25 cellular contexts compared by ENCODE assay signal in genomic region chr3:170776887-170777551, GRCh38.
A peak's percentile ranks its signal among the peaks of the same experiment; 100 is the strongest.
DNase-seq lines count a peak whose midpoint lies in the region; ATAC-seq, FAIRE-seq and TF ChIP-seq lines count a peak whose summit lies in the region.
"Had no signal": no experiment of that assay in that cellular context is flagged by ENCODE, and none has a peak within 500 bp of the region (broad histone marks: within the 10 kb centered on the region; RNA-seq: fewer than 3 reads in every experiment).

No MANE protein-coding gene starts in this region.

- 0 out of 2 replicates have a peak, but pooled peaks cover 2% of the 10 kb centered on the region for H3K4me1 ChIP-seq in IMR-90 (ENCODE audit: control insufficient read depth, insufficient read depth, low read length)
- no peaks in the 10 kb centered on the region for H3K4me1 ChIP-seq in mesendoderm (ENCODE audit: control insufficient read depth, low read depth, low read length)
- H3K4me1 ChIP-seq in kidney (ENCODE audit: control insufficient read depth in 1 of 2, insufficient read depth in 1 of 2, low read depth in 1 of 2, low read length in 2 of 2): no peaks in the 10 kb centered on the region
- H3K4me1 ChIP-seq in transverse colon: no peaks in the 10 kb centered on the region
- H3K4me1 ChIP-seq: A549; BLaER1 treated with 17β-estradiol and CSF1 and Interleukin-3, amounts not matched to agents 10 nM and 100 nM; Caco-2 had no signal

- H2BK20ac ChIP-seq in IMR-90 (ENCODE audit: low read depth, low read length): no peak overlapping the region

- H2BK15ac ChIP-seq in IMR-90 (ENCODE audit: low read depth, low read length) (0 out of 3 replicates have a peak overlapping the region, but pooled peaks have one; percentile 14), mesendoderm (replicated peaks; ENCODE audit: low read depth) (no peak overlapping the region)

- H3K79me1 ChIP-seq in IMR-90 (ENCODE audit: low read depth in 1 of 2, low read length in 2 of 2) (no peaks in the 10 kb centered on the region), mesendoderm (ENCODE audit: low read length) (no peaks in the 10 kb centered on the region)

- H3K14ac ChIP-seq in IMR-90 (replicated peaks; ENCODE audit: low read depth, low read length): no peak overlapping the region

- TF ChIP-seq EP300 in transverse colon (IDR thresholded peaks at IDR 0.05; ENCODE audit: low read depth): no peak

- no peak overlapping the region for H4K8ac ChIP-seq in IMR-90 (ENCODE audit: low read depth in 2 of 2, low read length in 2 of 2)
- H4K8ac ChIP-seq in mesendoderm (ENCODE audit: low read depth, low read length): no peak overlapping the region

- H3K27ac ChIP-seq in IMR-90 (ENCODE audit: insufficient read depth, low read length) (no peak overlapping the region), mesendoderm (ENCODE audit: low read depth, low read length) (no peak overlapping the region), kidney (ENCODE audit: low read depth in 2 of 2, low read length in 2 of 2) (no peak overlapping the region), transverse colon (no peak overlapping the region)
- H3K27ac ChIP-seq: A549; BLaER1 treated with 17β-estradiol and CSF1 and Interleukin-3, amounts not matched to agents 10 nM and 100 nM; C4-2B had no signal

- no peak for FAIRE-seq in kidney (lab: Jason Lieb, UNC)
- FAIRE-seq: A549, GM12878, GM12892, GM18507 had no signal

- no peak overlapping the region for H3K4ac ChIP-seq in IMR-90 (ENCODE audit: low read depth, low read length)
- no peak overlapping the region for H3K4ac ChIP-seq in mesendoderm (ENCODE audit: low read depth, low read length)

- H2BK5ac ChIP-seq in IMR-90 (ENCODE audit: low read depth, low read length, poor library complexity, severe bottlenecking) (no peak overlapping the region), mesendoderm (ENCODE audit: low read length) (no peak overlapping the region)

- CTCF ChIA-PET in IMR-90 (lab: Yijun Ruan, JAX): no interaction called here

- no peak for TF ChIP-seq RAD21 in IMR-90 (IDR thresholded peaks at IDR 0.05; ENCODE audit: low read length)

- in situ Hi-C loops in IMR-90 (cut with MboI; ENCODE audit: low sequenced_read_pairs) (no loop called here), transverse colon (cut with MboI; ENCODE audit: low pct_ligation_motif_present in 1 of 4, low pct_unique_long_range_greater_than_20kb in 1 of 4, low sequenced_read_pairs in 3 of 4) (no loop called here)

- no peak overlapping the region for H2AFZ ChIP-seq in IMR-90 (replicated peaks; ENCODE audit: low read length, poor library complexity)

- intact Hi-C loops in IMR-90 (cut with micrococcal nuclease): no loop called here
- intact Hi-C loops in kidney (cut with DNase I): no loop called here
- intact Hi-C loops in transverse colon (cut with DNase I; ENCODE audit: low total_unique reads): loop anchor here (5.0 kb wide), 1 partner anchor 625 kb away; no protein-coding TSS in a partner anchor

- H3K9me3 ChIP-seq in IMR-90 (ENCODE audit: control insufficient read depth, insufficient read depth, low read length): no peaks in the 10 kb centered on the region
- H3K9me3 ChIP-seq in kidney (ENCODE audit: control insufficient read depth in 1 of 2, low read length in 2 of 2): no peaks in the 10 kb centered on the region
- H3K9me3 ChIP-seq in transverse colon: no peaks in the 10 kb centered on the region
- H3K9me3 ChIP-seq: A549, Caco-2 had no signal

- no peak overlapping the region for H3K23ac ChIP-seq in IMR-90 (ENCODE audit: low read depth, low read length)
- no peak overlapping the region for H3K23ac ChIP-seq in mesendoderm (ENCODE audit: low read length)

- POLR2A ChIA-PET in IMR-90 (lab: Charles Lee; ENCODE audit: unreplicated experiment): no interaction called here

- H3K79me2 ChIP-seq in mesendoderm (ENCODE audit: control insufficient read depth, insufficient read depth, low read length): no peaks in the 10 kb centered on the region

- no peak overlapping the region for H3K18ac ChIP-seq in IMR-90 (ENCODE audit: low read depth, low read length)
- H3K18ac ChIP-seq in mesendoderm (ENCODE audit: low read length): no peak overlapping the region

- no peak for TF ChIP-seq CTCF in IMR-90 (conservative IDR thresholded peaks at IDR 0.05; ENCODE audit: low read depth, low read length)
- TF ChIP-seq CTCF in kidney (IDR thresholded peaks at IDR 0.05; ENCODE audit: borderline replicate concordance, extremely low read depth, insufficient read depth): no peak
- no peak for TF ChIP-seq CTCF in transverse colon (IDR thresholded peaks at IDR 0.05)

- H3K9me1 ChIP-seq in IMR-90 (ENCODE audit: insufficient read depth, low read length): no peaks in the 10 kb centered on the region

- H4K91ac ChIP-seq in IMR-90 (ENCODE audit: insufficient read depth, low read depth, low read length): no peak overlapping the region

- 70% methylated on average over 2 of the region's 5 CpGs; no CpG with 5 or more reads in 1 of the 2 experiments for WGBS in IMR-90 (ENCODE audit: extremely low coverage in 2 of 2, insufficient read length in 1 of 2), 2 experiments
- WGBS in mesendoderm (ENCODE audit: extremely low coverage, insufficient coverage, low lambda C conversion rate): no CpG with 5 or more reads among the region's 5 CpGs
- WGBS in transverse colon (ENCODE audit: low coverage in 1 of 2), 2 donors: 88 to 92% methylated on average over 2 to 5 of the region's 5 CpGs

- H3K36me3 ChIP-seq in IMR-90 (ENCODE audit: control insufficient read depth, insufficient read depth, low read length) (no peaks in the 10 kb centered on the region), mesendoderm (ENCODE audit: control insufficient read depth, insufficient read depth, low read length) (no peaks in the 10 kb centered on the region), kidney (ENCODE audit: control insufficient read depth in 1 of 2, insufficient read depth in 2 of 2, low read length in 2 of 2) (no peaks in the 10 kb centered on the region), transverse colon (no peaks in the 10 kb centered on the region)
- H3K36me3 ChIP-seq: BLaER1 treated with 17β-estradiol and CSF1 and Interleukin-3, amounts not matched to agents 10 nM and 100 nM had no signal

- H3K4me3 ChIP-seq in IMR-90 (ENCODE audit: insufficient read depth, low read depth, low read length) (no peak overlapping the region), mesendoderm (ENCODE audit: low read length) (no peak overlapping the region), kidney (ENCODE audit: low read length in 2 of 2) (no peak overlapping the region), transverse colon (no peak overlapping the region)
- H3K4me3 ChIP-seq: A549; BLaER1 treated with 17β-estradiol and CSF1 and Interleukin-3, amounts not matched to agents 10 nM and 100 nM; GM12878 had no signal

- H4K20me1 ChIP-seq in IMR-90 (ENCODE audit: insufficient read depth, low read length): no peaks in the 10 kb centered on the region
- H4K20me1 ChIP-seq: BLaER1 treated with 17β-estradiol and CSF1 and Interleukin-3, amounts not matched to agents 10 nM and 100 nM had no signal

- TF ChIP-seq POLR2A in IMR-90 (IDR thresholded peaks at IDR 0.05; ENCODE audit: low read depth, low read length) (no peak), erythroblast (IDR thresholded peaks at IDR 0.05; ENCODE audit: low read length) (no peak), transverse colon (IDR thresholded peaks at IDR 0.05) (no peak)

- ATAC-seq in IMR-90 (ENCODE audit: low read depth): no peak
- ATAC-seq in GM21447 (IDR thresholded peaks at IDR 0.05; ENCODE audit: unreplicated experiment): no peak
- ATAC-seq: A549, GM12878 had no signal

- H3K56ac ChIP-seq in IMR-90 (ENCODE audit: extremely low read depth, insufficient read depth, low read length) (no peak overlapping the region), mesendoderm (ENCODE audit: low read length) (no peak overlapping the region)

- H2AK5ac ChIP-seq in IMR-90 (ENCODE audit: low read depth, low read length) (no peak overlapping the region), mesendoderm (ENCODE audit: low read length) (no peak overlapping the region)

- H4K5ac ChIP-seq in IMR-90 (ENCODE audit: low read depth, low read length) (no peak overlapping the region), mesendoderm (ENCODE audit: low read length) (no peak overlapping the region)

- no peak for DNase-seq in IMR-90
- DNase-seq in erythroblast (lab: John Stamatoyannopoulos, UW): peak; percentile 31 to 46
- DNase-seq in mesendoderm: peak; percentile 27
- no peak for DNase-seq in kidney
- no peak for DNase-seq in D341Med (ENCODE audit: low spot score)
- DNase-seq in transverse colon: no peak
- DNase-seq: AML-193; Caco-2; Calu3; CD4-positive, alpha-beta memory T cell; CD4-positive, CD25-positive, alpha-beta regulatory T cell; DMS 273 treated with DMSO at 0.1 percent for 48 hours; DMS153; DMS53; DMS79; DND-41; EL; GDM1 had no signal

- H2BK120ac ChIP-seq in IMR-90 (ENCODE audit: low read depth, low read length) (no peak overlapping the region), mesendoderm (ENCODE audit: low read depth, low read length) (no peak overlapping the region)

- dilution Hi-C loops in IMR-90 (cut with HindIII; ENCODE audit: low sequenced_read_pairs, unreplicated experiment): no loop called here

- H3K27me3 ChIP-seq in IMR-90 (ENCODE audit: control insufficient read depth, insufficient read depth, low read length) (no peaks in the 10 kb centered on the region), mesendoderm (ENCODE audit: insufficient read depth, low read length, poor library complexity) (no peaks in the 10 kb centered on the region), transverse colon (no peaks in the 10 kb centered on the region)
- H3K27me3 ChIP-seq: BLaER1 treated with 17β-estradiol and CSF1 and Interleukin-3, amounts not matched to agents 10 nM and 100 nM had no signal

- H3K9ac ChIP-seq in IMR-90 (ENCODE audit: low read depth, low read length) (no peak overlapping the region), mesendoderm (ENCODE audit: low read length) (no peak overlapping the region), kidney (ENCODE audit: low read length in 2 of 2) (no peak overlapping the region)
- H3K9ac ChIP-seq: BLaER1 treated with 17β-estradiol and CSF1 and Interleukin-3, amounts not matched to agents 10 nM and 100 nM had no signal

- H3K4me2 ChIP-seq in IMR-90 (ENCODE audit: low read depth, low read length) (no peak overlapping the region), mesendoderm (ENCODE audit: low read length) (no peak overlapping the region)
- H3K4me2 ChIP-seq: A549; BLaER1 treated with 17β-estradiol and CSF1 and Interleukin-3, amounts not matched to agents 10 nM and 100 nM had no signal

- BruUV-seq in IMR-90 (replicated peaks; lab: Mats Ljungman, UMichigan): no TSS peak

- H2AK9ac ChIP-seq in IMR-90 (replicated peaks; ENCODE audit: low read depth, low read length, poor library complexity): no peak overlapping the region

TF ChIP-seq in IMR-90, 13 proteins besides CTCF, POLR2A, EP300 and RAD21:
- TF ChIP-seq RFX5 (IDR thresholded peaks at IDR 0.05; ENCODE audit: low read depth, low read length) (no peak), CEBPB (IDR thresholded peaks at IDR 0.05; ENCODE audit: low read depth, low read length) (no peak), MAZ (IDR thresholded peaks at IDR 0.05; ENCODE audit: borderline replicate concordance, low read depth, low read length) (no peak), CHD1 (IDR thresholded peaks at IDR 0.05; ENCODE audit: low read depth, low read length) (no peak)

Comparison
In these comparisons a context has a peak if more than half of its experiments do, and no peak if none do; other contexts are left out.
1. DNase-seq: peak in erythroblast (2 of 2) and mesendoderm (single experiment); none in IMR-90 (single experiment), kidney (single experiment), D341Med (single experiment) and transverse colon (single experiment).